ENCODE assay signal across 9 cellular contexts in genomic region chr3:129429080-129429451, GRCh38. TPM values are rescaled to one million over a fixed set of nuclear protein-coding genes. Genes with fewer than 3 reads are reported as not detected.
DNase-seq lines count a peak whose midpoint lies in the region; ATAC-seq, FAIRE-seq and TF ChIP-seq lines count a peak whose summit lies in the region.
"Had no signal": no experiment of that assay in that cellular context is flagged by ENCODE, and none has a peak within 500 bp of the region (broad histone marks: within the 10 kb centered on the region; RNA-seq: fewer than 3 reads in every experiment).

No MANE protein-coding gene starts in this region.

- H3K27me3 ChIP-seq in tibial artery, result peaks cover 0 to 8% of the 10 kb centered on the region in 2 donors

- H3K27ac ChIP-seq in angular gyrus (ENCODE audit: low read depth, low read length) (peak overlapping the region; percentile 54), mesodermal cell (ENCODE audit: low read depth, low read length, severe bottlenecking) (peak overlapping the region; percentile 11), tibial artery (peak overlapping the region; percentile 17 to 73)

- peaks cover 9% of the 10 kb centered on the region for H3K4me1 ChIP-seq in mesodermal cell (ENCODE audit: control insufficient read depth, insufficient read depth, low read length, poor library complexity, severe bottlenecking)
- H3K4me1 ChIP-seq in tibial artery, result peaks cover 0 to 14% (median 9%) of the 10 kb centered on the region in 4 donors

- intact Hi-C loops in tibial artery (cut with DNase I; ENCODE audit: low total_unique reads), result no loop called here

- peak overlapping the region; percentile 66 to 87 for H3K4me3 Mint-ChIP-seq in activated T-cell treated with anti-CD3 and anti-CD28 coated beads, Interleukin-2, amount 50 U/mL, for 72 hours

- H3K4me3 ChIP-seq in mesodermal cell (ENCODE audit: extremely low read depth, insufficient read depth, low read length, poor library complexity, severe bottlenecking) (no peak overlapping the region), tibial artery (peak overlapping the region in 1 of 2 donors; percentile 45)

- H3K36me3 Mint-ChIP-seq in activated T-cell treated with anti-CD3 and anti-CD28 coated beads, Interleukin-2, amount 50 U/mL, for 72 hours (ENCODE audit: insufficient read depth in 2 of 2), result peaks cover 7 to 16% of the 10 kb centered on the region in 2 donors

- FAIRE-seq in D721Med (lab: Jason Lieb, UNC), result no peak

- H3K27ac Mint-ChIP-seq in activated T-cell treated with anti-CD3 and anti-CD28 coated beads, Interleukin-2, amount 50 U/mL, for 72 hours, result peak overlapping the region; percentile 8

- peaks cover 49% of the 10 kb centered on the region for H3K36me3 ChIP-seq in mesodermal cell (ENCODE audit: control insufficient read depth, insufficient read depth, low read length)
- peaks cover 23 to 37% (median 35%) of the 10 kb centered on the region in 3 donors for H3K36me3 ChIP-seq in tibial artery

- H3K9me3 Mint-ChIP-seq in activated T-cell treated with anti-CD3 and anti-CD28 coated beads, Interleukin-2, amount 50 U/mL, for 72 hours, result peaks cover 0 to 3% of the 10 kb centered on the region in 2 donors

- no peak for DNase-seq in activated T-cell treated with anti-CD3 and anti-CD28 coated beads, Interleukin-2, amount 50 U/mL, for 72 hours
- no peak for DNase-seq in activated T-cell treated with anti-CD3 and anti-CD28 coated beads for 4 hours
- DNase-seq in tibial artery, result no peak
- DNase-seq in D721Med (ENCODE audit: insufficient read length, low spot score), result no peak
- DNase-seq in DMS 273 (lab: John Stamatoyannopoulos, UW; ENCODE audit: unreplicated experiment), result no peak
- DNase-seq: DND-41 had no signal

- ATAC-seq in activated T-cell treated with anti-CD3 and anti-CD28 coated beads, Interleukin-2, amount 50 U/mL, for 72 hours (replicated peaks in 1 of 2), result peak in 1 of 2 donors; percentile 25
- no peak for ATAC-seq in HG02852 (IDR thresholded peaks at IDR 0.05; ENCODE audit: unreplicated experiment)

- no peaks in the 10 kb centered on the region for H3K9me3 ChIP-seq in mesodermal cell (ENCODE audit: control insufficient read depth, low read length)
- H3K9me3 ChIP-seq in tibial artery, result no peaks in the 10 kb centered on the region

- H3K27me3 Mint-ChIP-seq in activated T-cell treated with anti-CD3 and anti-CD28 coated beads, Interleukin-2, amount 50 U/mL, for 72 hours (ENCODE audit: low read depth), result peaks cover 9% of the 10 kb centered on the region

- peaks cover 48% of the 10 kb centered on the region for H3K4me1 Mint-ChIP-seq in activated T-cell treated with anti-CD3 and anti-CD28 coated beads, Interleukin-2, amount 50 U/mL, for 72 hours (ENCODE audit: low read depth)

- WGBS in mesodermal cell (ENCODE audit: insufficient coverage in 2 of 2), 2 experiments, result 89 to 92% methylated on average over 3 of the region's 3 CpGs

- TF ChIP-seq CTCF in tibial artery (IDR thresholded peaks at IDR 0.05), result no peak
- TF ChIP-seq CTCF in D721Med (IDR thresholded peaks at IDR 0.05; ENCODE audit: insufficient read depth, missing control alignments), result no peak

RNA-seq across cellular contexts. Expression of gene EFCAB12, which starts 0.6 kb away (rescaled TPM):
- total RNA-seq in activated T-cell treated with anti-CD3 and anti-CD28 coated beads, Interleukin-2, amount 50 U/mL, for 72 hours, result 1 to 10 TPM; 1.0 to 1.4 TPM
- polyA plus RNA-seq in mesodermal cell (2013, experiment 1 of 2), result 0.41 TPM
- 0.51 TPM for polyA plus RNA-seq in mesodermal cell (2013, experiment 2 of 2)

RNA-seq across cellular contexts. Expression of gene MBD4, which starts 10.7 kb away (rescaled TPM):
- total RNA-seq in activated T-cell treated with anti-CD3 and anti-CD28 coated beads, Interleukin-2, amount 50 U/mL, for 72 hours, result 10 to 100 TPM; 55.3 to 60.9 TPM
- polyA plus RNA-seq in mesodermal cell (2013, experiment 1 of 2), result 33.6 TPM
- polyA plus RNA-seq in mesodermal cell (2013, experiment 2 of 2), result 31.9 TPM

RNA-seq across cellular contexts. Expression of gene IFT122, which starts 11.0 kb away (rescaled TPM):
- 10 to 100 TPM; 20.5 to 26.9 TPM for total RNA-seq in activated T-cell treated with anti-CD3 and anti-CD28 coated beads, Interleukin-2, amount 50 U/mL, for 72 hours
- polyA plus RNA-seq in mesodermal cell (2013, experiment 1 of 2), result 22.8 TPM
- polyA plus RNA-seq in mesodermal cell (2013, experiment 2 of 2), result 18.8 TPM
